ENCODE assay signal across 23 cellular contexts in genomic region chr15:56837281-56837680, GRCh38.
DNase-seq lines count a peak whose midpoint lies in the region; ATAC-seq and TF ChIP-seq lines count a peak whose summit lies in the region.
"Had no signal": no experiment of that assay in that cellular context is flagged by ENCODE, and none has a peak within 500 bp of the region (broad histone marks: within the 10 kb centered on the region; RNA-seq: fewer than 3 reads in every experiment).

No MANE protein-coding gene starts in this region.

- TF ChIP-seq RAD21 in IMR-90 (IDR thresholded peaks at IDR 0.05; ENCODE audit: low read length), result no peak

- H2AK5ac ChIP-seq in IMR-90 (ENCODE audit: low read depth, low read length), result no peak overlapping the region

- H3K56ac ChIP-seq in IMR-90 (ENCODE audit: extremely low read depth, insufficient read depth, low read length), result no peak overlapping the region

- H3K9ac ChIP-seq in IMR-90 (ENCODE audit: low read depth, low read length), result no peak overlapping the region

- H3K4me1 ChIP-seq in IMR-90 (ENCODE audit: control insufficient read depth, insufficient read depth, low read length), result peaks cover 5% of the 10 kb centered on the region

- no peak overlapping the region for H2AK9ac ChIP-seq in IMR-90 (replicated peaks; ENCODE audit: low read depth, low read length, poor library complexity)

- intact Hi-C loops in IMR-90 (cut with micrococcal nuclease), result no loop called here

- no peak for TF ChIP-seq CTCF in IMR-90 (conservative IDR thresholded peaks at IDR 0.05; ENCODE audit: low read depth, low read length)
- no peak for TF ChIP-seq CTCF in astrocyte of the spinal cord (IDR thresholded peaks at IDR 0.05; ENCODE audit: low read depth, low read length)

- H2BK5ac ChIP-seq in IMR-90 (ENCODE audit: low read depth, low read length, poor library complexity, severe bottlenecking), result peak overlapping the region; percentile 40

- H3K4ac ChIP-seq in IMR-90 (ENCODE audit: low read depth, low read length), result peak overlapping the region; percentile 74; the same call in 1 of the 2 replicates

- H4K20me1 ChIP-seq in IMR-90 (ENCODE audit: insufficient read depth, low read length), result no peaks in the 10 kb centered on the region

- peak overlapping the region; percentile 58 to 64; a peak in 3 of 4 replicates for H4K8ac ChIP-seq in IMR-90 (ENCODE audit: low read depth in 2 of 2, low read length in 2 of 2)

- no peak overlapping the region for H4K5ac ChIP-seq in IMR-90 (ENCODE audit: low read depth, low read length)

- H3K18ac ChIP-seq in IMR-90 (ENCODE audit: low read depth, low read length), result peak overlapping the region; percentile 76; the same call in 1 of the 2 replicates

- 0 out of 2 replicates have a peak overlapping the region, but pooled peaks have one; percentile 20 for H3K4me2 ChIP-seq in IMR-90 (ENCODE audit: low read depth, low read length)

- H3K27ac Mint-ChIP-seq in naive thymus-derived CD8-positive, alpha-beta T cell, result no peak overlapping the region
- H3K27ac Mint-ChIP-seq: CD14-positive monocyte, T-helper 17 cell had no signal

- H2BK20ac ChIP-seq in IMR-90 (ENCODE audit: low read depth, low read length), result peak overlapping the region; percentile 86; the same call in 1 of the 2 replicates

- peak overlapping the region; percentile 90; the same call in 1 of the 2 replicates for H2BK120ac ChIP-seq in IMR-90 (ENCODE audit: low read depth, low read length)

- H3K4me1 Mint-ChIP-seq in naive thymus-derived CD8-positive, alpha-beta T cell, result peaks cover 0 to 13% (median under 1%) of the 10 kb centered on the region in 4 donors

- H3K4me3 ChIP-seq in IMR-90 (ENCODE audit: insufficient read depth, low read depth, low read length) (no peak overlapping the region), astrocyte of the spinal cord (ENCODE audit: low read depth, low read length) (no peak overlapping the region)
- H3K4me3 ChIP-seq: esophagus muscularis mucosa, heart right ventricle, vagina had no signal

- no peak overlapping the region for H3K4me3 Mint-ChIP-seq in naive thymus-derived CD8-positive, alpha-beta T cell
- H3K4me3 Mint-ChIP-seq: CD14-positive monocyte; central memory CD8-positive, alpha-beta T cell; nephron progenitor cell; T-helper 17 cell had no signal

- peak overlapping the region; percentile 12; the same call in 1 of the 2 replicates for H3K23ac ChIP-seq in IMR-90 (ENCODE audit: low read depth, low read length)

- no peak overlapping the region for H2AFZ ChIP-seq in IMR-90 (replicated peaks; ENCODE audit: low read length, poor library complexity)

- no peaks in the 10 kb centered on the region for H3K79me1 ChIP-seq in IMR-90 (ENCODE audit: low read depth in 1 of 2, low read length in 2 of 2)

- BruUV-seq in IMR-90 (replicated peaks; lab: Mats Ljungman, UMichigan), result no TSS peak

- in situ Hi-C loops in IMR-90 (cut with MboI; ENCODE audit: low sequenced_read_pairs), result no loop called here
- in situ Hi-C loops in astrocyte of the spinal cord (cut with HindIII; ENCODE audit: low sequenced_read_pairs), result no loop called here

- peaks cover 3% of the 10 kb centered on the region; the same call in 1 of the 2 replicates for H3K9me1 ChIP-seq in IMR-90 (ENCODE audit: insufficient read depth, low read length)

- H3K9me3 ChIP-seq in IMR-90 (ENCODE audit: control insufficient read depth, insufficient read depth, low read length), result no peaks in the 10 kb centered on the region
- H3K9me3 ChIP-seq: esophagus muscularis mucosa, heart right ventricle, vagina had no signal

- dilution Hi-C loops in IMR-90 (cut with HindIII; ENCODE audit: low sequenced_read_pairs, unreplicated experiment), result no loop called here

- no peak overlapping the region for H2BK15ac ChIP-seq in IMR-90 (ENCODE audit: low read depth, low read length)

- WGBS in IMR-90 (ENCODE audit: extremely low coverage in 2 of 2, insufficient read length in 1 of 2), 2 experiments, result no CpG with 5 or more reads among the region's 1 CpG

- H3K27me3 ChIP-seq in IMR-90 (ENCODE audit: control insufficient read depth, insufficient read depth, low read length), result no peaks in the 10 kb centered on the region
- H3K27me3 ChIP-seq: esophagus muscularis mucosa, heart right ventricle, vagina had no signal

- no peaks in the 10 kb centered on the region for H3K36me3 ChIP-seq in IMR-90 (ENCODE audit: control insufficient read depth, insufficient read depth, low read length)
- H3K36me3 ChIP-seq: esophagus muscularis mucosa, heart right ventricle, vagina, WERI-Rb-1 had no signal

- DNase-seq in AG08395 (ENCODE audit: low spot score) (peak; percentile 50), IMR-90 (peak; percentile 65), astrocyte of the spinal cord (ENCODE audit: low read depth, low spot score) (peak; percentile 54), kidney tubule cell (ENCODE audit: low spot score) (peak; percentile 27), NCI-H82 treated with DMSO at 0.1 percent for 48 hours (lab: John Stamatoyannopoulos, UW; ENCODE audit: unreplicated experiment) (no peak)
- no peak for DNase-seq in naive thymus-derived CD8-positive, alpha-beta T cell
- DNase-seq in stimulated activated CD4-positive, alpha-beta T cell treated with anti-CD3 and anti-CD28 coated beads, Interleukin-1b, Interleukin-23, amount 100 ng/mL, for 48 hours, result no peak
- DNase-seq: activated effector memory CD4-positive, alpha-beta T cell treated with anti-CD3 and anti-CD28 coated beads, Interleukin-2, amount 50 U/mL, for 16 hours; DMS153; effector CD8-positive, alpha-beta T cell; heart right ventricle; NCI-H1417; NCI-H524 treated with DMSO at 0.1 percent for 48 hours; nephron progenitor cell; SIG-M5; substantia nigra; T-helper 17 cell; WERI-Rb-1 had no signal

- peaks cover 0 to 3% (median 0%) of the 10 kb centered on the region in 3 donors for H3K36me3 Mint-ChIP-seq in naive thymus-derived CD8-positive, alpha-beta T cell
- H3K36me3 Mint-ChIP-seq: CD14-positive monocyte had no signal

- TF ChIP-seq POLR2A in IMR-90 (IDR thresholded peaks at IDR 0.05; ENCODE audit: low read depth, low read length), result no peak

- H4K91ac ChIP-seq in IMR-90 (ENCODE audit: insufficient read depth, low read depth, low read length), result no peak overlapping the region

- H3K27ac ChIP-seq in IMR-90 (ENCODE audit: insufficient read depth, low read length), result peak overlapping the region; percentile 15; the same call in 1 of the 2 replicates
- H3K27ac ChIP-seq: esophagus muscularis mucosa, heart right ventricle, vagina, WERI-Rb-1 had no signal

- POLR2A ChIA-PET in IMR-90 (lab: Charles Lee; ENCODE audit: unreplicated experiment), result no interaction called here
- POLR2A ChIA-PET in naive thymus-derived CD8-positive, alpha-beta T cell (lab: Charles Lee), result interaction anchor here (0.9 kb wide), 1 partner anchor 43 kb away, joined by 3 read pairs; no protein-coding TSS in a partner anchor

- ATAC-seq in IMR-90 (ENCODE audit: low read depth) (peak; percentile 94), GM18502 (IDR thresholded peaks at IDR 0.05; ENCODE audit: poor library complexity, unreplicated experiment) (no peak)
- ATAC-seq in naive thymus-derived CD8-positive, alpha-beta T cell, result no peak
- ATAC-seq: heart right ventricle, T-helper 17 cell had no signal

- CTCF ChIA-PET in IMR-90 (lab: Yijun Ruan, JAX), result interaction anchor here (0.5 to 1.0 kb wide), 3 partner anchors 32 to 442 kb away, joined by 3 to 4 read pairs (median 3); no protein-coding TSS in a partner anchor

- no peaks in the 10 kb centered on the region for H3K9me3 Mint-ChIP-seq in naive thymus-derived CD8-positive, alpha-beta T cell
- H3K9me3 Mint-ChIP-seq: central memory CD8-positive, alpha-beta T cell had no signal

- 0 out of 2 replicates have a peak overlapping the region, but pooled peaks have one; percentile 87 for H3K14ac ChIP-seq in IMR-90 (replicated peaks; ENCODE audit: low read depth, low read length)

- H3K27me3 Mint-ChIP-seq in naive thymus-derived CD8-positive, alpha-beta T cell, result no peaks in the 10 kb centered on the region

TF ChIP-seq in IMR-90, 13 proteins besides CTCF, POLR2A, EP300 and RAD21:
- no peak for TF ChIP-seq RFX5 (IDR thresholded peaks at IDR 0.05; ENCODE audit: low read depth, low read length)
- TF ChIP-seq ELK1 (IDR thresholded peaks at IDR 0.05; ENCODE audit: borderline replicate concordance, low read depth, low read length), result no peak
- TF ChIP-seq SMC3 (IDR thresholded peaks at IDR 0.05; ENCODE audit: low read depth, low read length), result no peak
- no peak for TF ChIP-seq FOS (IDR thresholded peaks at IDR 0.05; ENCODE audit: low read depth, low read length)
- no peak for TF ChIP-seq MXI1 (IDR thresholded peaks at IDR 0.05; ENCODE audit: borderline replicate concordance, low read depth, low read length)
- TF ChIP-seq RCOR1 (IDR thresholded peaks at IDR 0.05; ENCODE audit: insufficient replicate concordance, low read length), result no peak
- no peak for TF ChIP-seq CHD1 (IDR thresholded peaks at IDR 0.05; ENCODE audit: low read depth, low read length)

Comparison
In these comparisons a context has a peak if more than half of its experiments do, and no peak if none do; other contexts are left out.
1. DNase-seq: peak in AG08395 (single experiment), IMR-90 (single experiment), astrocyte of the spinal cord (single experiment) and kidney tubule cell (single experiment); none in naive thymus-derived CD8-positive, alpha-beta T cell (0 of 10), NCI-H82 treated with DMSO at 0.1 percent for 48 hours (single experiment) and stimulated activated CD4-positive, alpha-beta T cell treated with anti-CD3 and anti-CD28 coated beads, Interleukin-1b, Interleukin-23, amount 100 ng/mL, for 48 hours (single experiment).